Comparison of ENCODE assay signal across 28 cellular contexts in genomic region chr2:133341575-133341974, GRCh38.
"Had no signal": no experiment of that assay in that cellular context is flagged by ENCODE, and none has a peak within 500 bp of the region (broad histone marks: within the 10 kb centered on the region; RNA-seq: fewer than 3 reads in every experiment).

No MANE protein-coding gene starts in this region.

- H3K27me3 Mint-ChIP-seq: stimulated activated naive B cell treated with anti-CD40 and anti-IgM and Interleukin-4, amounts not matched to agents 10 μg/mL and 1 μg/mL and 100 μg/mL, for 72 hours; stimulated activated naive CD8-positive, alpha-beta T cell treated with anti-CD3 and anti-CD28 coated beads, Interleukin-15, Interleukin-2, amounts not matched to agents 100 ng/mL and 50 ng/mL, for 24 hours had no signal

- H3K4me1 ChIP-seq: parathyroid adenoma, psoas muscle, right lobe of liver, sigmoid colon, stomach, thyroid gland, tibial nerve, upper lobe of left lung, vagina had no signal

- H3K9me3 ChIP-seq: neutrophil, ovary, psoas muscle, right lobe of liver, sigmoid colon, stomach, thoracic aorta, thyroid gland, tibial nerve, upper lobe of left lung, vagina had no signal

- H3K79me2 ChIP-seq: parathyroid adenoma had no signal

- H3K4me3 ChIP-seq: ovary, psoas muscle, right lobe of liver, sigmoid colon, stomach, thoracic aorta, thyroid gland, tibial nerve, upper lobe of left lung, vagina had no signal

- H3K36me3 ChIP-seq: neutrophil, ovary, right lobe of liver, sigmoid colon, stomach, thoracic aorta, thyroid gland, tibial nerve, upper lobe of left lung, vagina had no signal

- H2AFZ ChIP-seq: parathyroid adenoma had no signal

- H3K27me3 ChIP-seq: neutrophil, ovary, right lobe of liver, sigmoid colon, stomach, thyroid gland, tibial nerve, upper lobe of left lung, vagina had no signal

- H3K4me3 Mint-ChIP-seq: natural killer cell; nephron; stimulated activated effector memory CD8-positive, alpha-beta T cell treated with anti-CD3 and anti-CD28 coated beads, Interleukin-12 subunit alpha, Interleukin-12 subunit beta, amount 100 ng/mL, for 72 hours; stimulated activated naive B cell treated with anti-CD40 and anti-IgM and Interleukin-4, amounts not matched to agents 10 μg/mL and 1 μg/mL and 100 μg/mL, for 72 hours; stimulated activated naive CD8-positive, alpha-beta T cell treated with anti-CD3 and anti-CD28 coated beads, Interleukin-15, Interleukin-2, amounts not matched to agents 100 ng/mL and 50 ng/mL, for 24 hours had no signal

- H3K27ac Mint-ChIP-seq: natural killer cell; nephron; progenitor cell of endocrine pancreas; stimulated activated effector memory CD8-positive, alpha-beta T cell treated with anti-CD3 and anti-CD28 coated beads, Interleukin-12 subunit alpha, Interleukin-12 subunit beta, amount 100 ng/mL, for 72 hours; stimulated activated naive B cell treated with anti-CD40 and anti-IgM and Interleukin-4, amounts not matched to agents 10 μg/mL and 1 μg/mL and 100 μg/mL, for 72 hours; stimulated activated naive CD8-positive, alpha-beta T cell treated with anti-CD3 and anti-CD28 coated beads, Interleukin-15, Interleukin-2, amounts not matched to agents 100 ng/mL and 50 ng/mL, for 24 hours had no signal

- DNase-seq: natural killer cell; nucleus accumbens; ovary; posterior cingulate gyrus; psoas muscle; right cardiac atrium; right lobe of liver; sigmoid colon; small intestine; stimulated activated CD4-positive, alpha-beta T cell treated with anti-CD3 and anti-CD28 coated beads, Interleukin-15, amount 100 ng/mL, for 24 hours; stimulated activated CD4-positive, alpha-beta T cell treated with anti-CD3 and anti-CD28 coated beads, Interleukin-2, amount 100 ng/mL, for 24 hours; stimulated activated CD4-positive, alpha-beta T cell treated with anti-CD3 and anti-CD28 coated beads, Interleukin-2, amount 100 ng/mL, for 48 hours; stimulated activated CD4-positive, alpha-beta T cell treated with anti-CD3 and anti-CD28 coated beads, Interleukin-4, amount 100 ng/mL, for 24 hours; stimulated activated naive B cell treated with anti-CD40 and anti-IgM and Interleukin-4, amounts not matched to agents 10 μg/mL and 1 μg/mL and 100 μg/mL, for 72 hours; stimulated activated naive CD4-positive, alpha-beta T cell treated with Interleukin-2 at 50 U/mL for 16 hours; stomach; thyroid gland; trophoblast cell; upper lobe of left lung had no signal

- H3K27ac ChIP-seq: neutrophil, ovary, parathyroid adenoma, psoas muscle, right lobe of liver, sigmoid colon, stomach, thoracic aorta, thyroid gland, tibial nerve, upper lobe of left lung, vagina had no signal

- H3K9ac ChIP-seq: parathyroid adenoma had no signal

- ATAC-seq: natural killer cell; psoas muscle; right cardiac atrium; right lobe of liver; stimulated activated effector memory CD8-positive, alpha-beta T cell treated with anti-CD3 and anti-CD28 coated beads, Interleukin-12 subunit alpha, Interleukin-12 subunit beta, amount 100 ng/mL, for 72 hours; stimulated activated naive B cell treated with anti-CD40 and anti-IgM and Interleukin-4, amounts not matched to agents 10 μg/mL and 1 μg/mL and 100 μg/mL, for 72 hours had no signal

- H3K36me3 Mint-ChIP-seq: natural killer cell; stimulated activated effector memory CD8-positive, alpha-beta T cell treated with anti-CD3 and anti-CD28 coated beads, Interleukin-12 subunit alpha, Interleukin-12 subunit beta, amount 100 ng/mL, for 72 hours; stimulated activated naive B cell treated with anti-CD40 and anti-IgM and Interleukin-4, amounts not matched to agents 10 μg/mL and 1 μg/mL and 100 μg/mL, for 72 hours had no signal

- H3K9me3 Mint-ChIP-seq: nephron; stimulated activated naive CD8-positive, alpha-beta T cell treated with anti-CD3 and anti-CD28 coated beads, Interleukin-15, Interleukin-2, amounts not matched to agents 100 ng/mL and 50 ng/mL, for 24 hours had no signal

- H3K4me1 Mint-ChIP-seq: natural killer cell; nephron; stimulated activated effector memory CD8-positive, alpha-beta T cell treated with anti-CD3 and anti-CD28 coated beads, Interleukin-12 subunit alpha, Interleukin-12 subunit beta, amount 100 ng/mL, for 72 hours; stimulated activated naive B cell treated with anti-CD40 and anti-IgM and Interleukin-4, amounts not matched to agents 10 μg/mL and 1 μg/mL and 100 μg/mL, for 72 hours had no signal
